Comparison of ENCODE assay signal across 28 cellular contexts in the genomic region with DNA sequence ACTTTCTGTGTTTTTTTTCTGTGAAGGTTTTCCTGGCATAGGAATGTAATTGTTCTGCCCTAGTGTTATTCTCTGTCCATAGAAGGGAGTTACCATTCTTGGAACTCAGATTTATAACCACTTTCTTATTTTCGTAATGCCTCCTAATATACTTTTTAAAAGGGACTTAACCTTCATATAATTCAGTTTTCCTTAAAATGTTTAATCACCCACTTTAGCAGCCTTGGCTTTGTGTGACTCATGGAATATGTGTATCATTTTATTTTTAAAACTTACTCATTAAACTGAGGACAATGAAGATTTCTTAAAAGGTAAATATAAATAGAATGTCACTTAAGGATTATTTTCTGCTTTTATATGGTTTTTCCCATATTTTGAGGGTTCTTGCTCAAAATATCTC. TPM values are rescaled to one million over a fixed set of nuclear protein-coding genes. Genes with fewer than 3 reads are reported as not detected.
DNase-seq lines count a peak whose midpoint lies in the region; ATAC-seq and TF ChIP-seq lines count a peak whose summit lies in the region.
"Had no signal": no experiment of that assay in that cellular context is flagged by ENCODE, and none has a peak within 500 bp of the region (broad histone marks: within the 10 kb centered on the region; RNA-seq: fewer than 3 reads in every experiment).

No MANE protein-coding gene starts in this region.

- H3K4me1 ChIP-seq in HEK293 (ENCODE audit: control insufficient read depth, insufficient read depth, low read length): peaks cover 5% of the 10 kb centered on the region; the same call in 1 of the 2 replicates
- peaks cover 12 to 35% of the 10 kb centered on the region in 2 donors for H3K4me1 ChIP-seq in adrenal gland (replicated peaks in 1 of 2)
- no peaks in the 10 kb centered on the region for H3K4me1 ChIP-seq in psoas muscle
- no peaks in the 10 kb centered on the region for H3K4me1 ChIP-seq in CD8-positive, alpha-beta memory T cell (ENCODE audit: insufficient read depth, low read length)
- H3K4me1 ChIP-seq: right atrium auricular region had no signal

- H3K4me3 Mint-ChIP-seq in type B pancreatic cell: no peak overlapping the region
- no peak overlapping the region for H3K4me3 Mint-ChIP-seq in CD8-positive, alpha-beta memory T cell
- H3K4me3 Mint-ChIP-seq: activated naive CD8-positive, alpha-beta T cell treated with anti-CD3 and anti-CD28 coated beads, Interleukin-2, amount 10 ng/mL, durations not matched to agents 7 days and 5 days; CD4-positive, CD25-positive, alpha-beta regulatory T cell; natural killer cell had no signal

- no peak for TF ChIP-seq POLR2A in adrenal gland (IDR thresholded peaks at IDR 0.05)

- no peak overlapping the region for H3K4me3 ChIP-seq in HEK293 (ENCODE audit: low read depth, low read length)
- no peak overlapping the region for H3K4me3 ChIP-seq in adrenal gland
- H3K4me3 ChIP-seq in psoas muscle: no peak overlapping the region
- H3K4me3 ChIP-seq in CD8-positive, alpha-beta memory T cell (ENCODE audit: low read length): no peak overlapping the region
- H3K4me3 ChIP-seq: MG63, right atrium auricular region, SK-N-MC, spleen had no signal

- CTCF ChIA-PET in HEK293 (lab: Yijun Ruan, JAX): no interaction called here
- CTCF ChIA-PET in CD8-positive, alpha-beta memory T cell (lab: Charles Lee): interaction anchor here (1.1 kb wide), 1 partner anchor 15 kb away, joined by 3 read pairs; no protein-coding TSS in a partner anchor

- H3K27me3 Mint-ChIP-seq in type B pancreatic cell: no peaks in the 10 kb centered on the region
- H3K27me3 Mint-ChIP-seq in CD8-positive, alpha-beta memory T cell: peaks cover 1 to 7% of the 10 kb centered on the region in 2 donors

- H3K36me3 ChIP-seq in HEK293 (ENCODE audit: control insufficient read depth in 2 of 2, insufficient read depth in 1 of 2, low read length in 2 of 2) (peaks cover 0 to 6% of the 10 kb centered on the region in 2 experiments; a peak in 1 of 3 replicates), adrenal gland (replicated peaks in 1 of 2) (no peaks in the 10 kb centered on the region), psoas muscle (ENCODE audit: insufficient read depth in 1 of 2, low read depth in 1 of 2) (no peaks in the 10 kb centered on the region)
- H3K36me3 ChIP-seq in CD8-positive, alpha-beta memory T cell (ENCODE audit: insufficient read depth, low read length): no peaks in the 10 kb centered on the region
- H3K36me3 ChIP-seq: right atrium auricular region, spleen had no signal

- no peak for DNase-seq in adrenal gland
- peak; percentile 12 for DNase-seq in kidney glomerular epithelial cell (lab: John Stamatoyannopoulos, UW)
- DNase-seq in type B pancreatic cell (ENCODE audit: extremely low spot score, unreplicated experiment): no peak
- DNase-seq in psoas muscle: no peak
- DNase-seq in NCI-H1930 (lab: John Stamatoyannopoulos, UW): no peak
- no peak for DNase-seq in CD8-positive, alpha-beta memory T cell
- no peak for DNase-seq in GM13976 (ENCODE audit: low spot score)
- DNase-seq: activated CD4-positive, alpha-beta T cell treated with anti-CD3 and anti-CD28 coated beads for 4 hours; activated effector memory CD4-positive, alpha-beta T cell treated with anti-CD3 and anti-CD28 coated beads, Interleukin-2, amount 50 U/mL, for 16 hours; activated naive CD8-positive, alpha-beta T cell treated with anti-CD3 and anti-CD28 coated beads, Interleukin-2, amount 10 ng/mL, durations not matched to agents 7 days and 5 days; CD4-positive, CD25-positive, alpha-beta regulatory T cell; cerebellar nuclear complex; islet precursor cell; left ventricle myocardium superior; midbrain; natural killer cell; NCI-H1417; NCI-H2081; NCI-H345; NCI-H748 treated with DMSO at 0.1 percent for 48 hours; RPMI8226; spleen; stimulated activated CD4-positive, alpha-beta T cell treated with anti-CD3 and anti-CD28 coated beads, Interleukin-2, amount 100 ng/mL, for 48 hours had no signal

- H3K9me3 Mint-ChIP-seq in type B pancreatic cell: peaks cover 4% of the 10 kb centered on the region
- no peaks in the 10 kb centered on the region for H3K9me3 Mint-ChIP-seq in CD8-positive, alpha-beta memory T cell
- H3K9me3 Mint-ChIP-seq: activated naive CD8-positive, alpha-beta T cell treated with anti-CD3 and anti-CD28 coated beads, Interleukin-2, amount 10 ng/mL, durations not matched to agents 7 days and 5 days; natural killer cell had no signal

- POLR2A ChIA-PET in HEK293 (lab: Yijun Ruan, JAX): no interaction called here
- POLR2A ChIA-PET in CD8-positive, alpha-beta memory T cell (lab: Charles Lee): no interaction called here

- H3K9me3 ChIP-seq in HEK293 (ENCODE audit: control insufficient read depth, insufficient read depth, low read depth, low read length) (no peaks in the 10 kb centered on the region), adrenal gland (replicated peaks in 1 of 3) (no peaks in the 10 kb centered on the region), psoas muscle (no peaks in the 10 kb centered on the region)
- no peaks in the 10 kb centered on the region for H3K9me3 ChIP-seq in CD8-positive, alpha-beta memory T cell (ENCODE audit: low read length)
- H3K9me3 ChIP-seq: MG63, right atrium auricular region, spleen had no signal

- no peaks in the 10 kb centered on the region for H3K27me3 ChIP-seq in adrenal gland
- H3K27me3 ChIP-seq in psoas muscle (ENCODE audit: insufficient read depth in 3 of 3, low read length in 2 of 3): no peaks in the 10 kb centered on the region
- H3K27me3 ChIP-seq in CD8-positive, alpha-beta memory T cell (ENCODE audit: insufficient read depth, low read length, poor library complexity, severe bottlenecking): peaks cover 3% of the 10 kb centered on the region
- H3K27me3 ChIP-seq: MG63, right atrium auricular region, spleen had no signal

- ATAC-seq in psoas muscle: no peak
- ATAC-seq: left ventricle myocardium superior, natural killer cell had no signal

- in situ Hi-C loops in GM13976 (cut with MboI; ENCODE audit: low sequenced_read_pairs, unreplicated experiment): no loop called here

- intact Hi-C loops in adrenal gland (cut with DNase I): no loop called here
- intact Hi-C loops in psoas muscle (cut with DNase I): no loop called here

- H3K27ac ChIP-seq in HEK293 (ENCODE audit: extremely low read depth, low read depth, low read length): no peak overlapping the region
- H3K27ac ChIP-seq in adrenal gland: peak overlapping the region in 3 of 5 donors; percentile 27 to 35 (median 33)
- H3K27ac ChIP-seq in psoas muscle: no peak overlapping the region
- no peak overlapping the region for H3K27ac ChIP-seq in CD8-positive, alpha-beta memory T cell (ENCODE audit: low read depth, low read length)
- H3K27ac ChIP-seq: parathyroid adenoma, right atrium auricular region, SK-N-MC had no signal

- TF ChIP-seq CTCF in HEK293 (tag by site-specific recombination; IDR thresholded peaks at IDR 0.05) (no peak), adrenal gland (IDR thresholded peaks at IDR 0.05) (no peak), type B pancreatic cell (conservative IDR thresholded peaks at IDR 0.05) (no peak), psoas muscle (IDR thresholded peaks at IDR 0.05) (no peak), GM13976 (IDR thresholded peaks at IDR 0.05; ENCODE audit: borderline replicate concordance, control extremely low read depth, extremely low read depth, insufficient read depth, missing control alignments) (no peak)

- H3K27ac Mint-ChIP-seq in type B pancreatic cell: peak overlapping the region; percentile 52
- H3K27ac Mint-ChIP-seq in CD8-positive, alpha-beta memory T cell: no peak overlapping the region
- H3K27ac Mint-ChIP-seq: activated naive CD8-positive, alpha-beta T cell treated with anti-CD3 and anti-CD28 coated beads, Interleukin-2, amount 10 ng/mL, durations not matched to agents 7 days and 5 days; CD4-positive, CD25-positive, alpha-beta regulatory T cell; natural killer cell had no signal

- H3K36me3 Mint-ChIP-seq in type B pancreatic cell: peaks cover 7% of the 10 kb centered on the region
- H3K36me3 Mint-ChIP-seq in CD8-positive, alpha-beta memory T cell: no peaks in the 10 kb centered on the region
- H3K36me3 Mint-ChIP-seq: activated naive CD8-positive, alpha-beta T cell treated with anti-CD3 and anti-CD28 coated beads, Interleukin-2, amount 10 ng/mL, durations not matched to agents 7 days and 5 days; CD4-positive, CD25-positive, alpha-beta regulatory T cell; natural killer cell had no signal

- peaks cover 45% of the 10 kb centered on the region for H3K4me1 Mint-ChIP-seq in type B pancreatic cell (ENCODE audit: unreplicated experiment)
- H3K4me1 Mint-ChIP-seq in CD8-positive, alpha-beta memory T cell: no peaks in the 10 kb centered on the region
- H3K4me1 Mint-ChIP-seq: activated naive CD8-positive, alpha-beta T cell treated with anti-CD3 and anti-CD28 coated beads, Interleukin-2, amount 10 ng/mL, durations not matched to agents 7 days and 5 days; CD4-positive, CD25-positive, alpha-beta regulatory T cell; natural killer cell had no signal

- 25 to 48% (median 31%) methylated on average over 1 of the region's 1 CpG for WGBS in adrenal gland, 4 donors
- 43 to 94% (median 57%) methylated on average over 1 of the region's 1 CpG for WGBS in psoas muscle, 3 donors

TF ChIP-seq in HEK293, 187 proteins besides CTCF, POLR2A, EP300 and RAD21 (continues in another document):
- TF ChIP-seq ZNF843 (tag by site-specific recombination; IDR thresholded peaks at IDR 0.05) (no peak), ZNF596 (tag by site-specific recombination; IDR thresholded peaks at IDR 0.05) (no peak)
- TF ChIP-seq, protein P1, sequence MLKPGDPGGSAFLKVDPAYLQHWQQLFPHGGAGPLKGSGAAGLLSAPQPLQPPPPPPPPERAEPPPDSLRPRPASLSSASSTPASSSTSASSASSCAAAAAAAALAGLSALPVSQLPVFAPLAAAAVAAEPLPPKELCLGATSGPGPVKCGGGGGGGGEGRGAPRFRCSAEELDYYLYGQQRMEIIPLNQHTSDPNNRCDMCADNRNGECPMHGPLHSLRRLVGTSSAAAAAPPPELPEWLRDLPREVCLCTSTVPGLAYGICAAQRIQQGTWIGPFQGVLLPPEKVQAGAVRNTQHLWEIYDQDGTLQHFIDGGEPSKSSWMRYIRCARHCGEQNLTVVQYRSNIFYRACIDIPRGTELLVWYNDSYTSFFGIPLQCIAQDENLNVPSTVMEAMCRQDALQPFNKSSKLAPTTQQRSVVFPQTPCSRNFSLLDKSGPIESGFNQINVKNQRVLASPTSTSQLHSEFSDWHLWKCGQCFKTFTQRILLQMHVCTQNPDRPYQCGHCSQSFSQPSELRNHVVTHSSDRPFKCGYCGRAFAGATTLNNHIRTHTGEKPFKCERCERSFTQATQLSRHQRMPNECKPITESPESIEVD (tag by site-specific recombination; IDR thresholded peaks at IDR 0.05): peak; percentile 51

RNA-seq across cellular contexts. Expression of a gene that starts 50.0 kb away (rescaled TPM):
- total RNA-seq in adrenal gland: 100 to 1,000 TPM in 1 of 8 donors, 10 to 100 TPM in 7; 12.5 to 158 (median 33.8) TPM
- 10 to 100 TPM in 2 of 3 donors, 1 to 10 TPM in 1; 9.1 to 26.1 (median 13.5) TPM for polyA plus RNA-seq in adrenal gland
- 83.1 and 102 TPM in 2 replicates for total RNA-seq in type B pancreatic cell (ENCODE audit: low replicate concordance)
- 1 to 10 TPM; 1.9 to 4.3 (median 3.2) TPM for total RNA-seq in psoas muscle
- 1 to 10 TPM in 1 of 3 donors, under 1 TPM in 2; 0.69 to 2.1 (median 0.91) TPM for polyA plus RNA-seq in psoas muscle
- total RNA-seq in CD8-positive, alpha-beta memory T cell: 1 to 10 TPM; 3.9 TPM
- 0.58 TPM for polyA plus RNA-seq in CD8-positive, alpha-beta memory T cell
- polyA plus RNA-seq: CD4-positive, CD25-positive, alpha-beta regulatory T cell had no signal

Comparison
In these comparisons a context has a peak if more than half of its experiments do, and no peak if none do; other contexts are left out.
1. H3K27ac ChIP-seq: peak in adrenal gland (3 of 5); none in HEK293 (single experiment), psoas muscle (single experiment) and CD8-positive, alpha-beta memory T cell (single experiment).